ENCODE assay signal across 1 cellular context in genomic region chr14:93953263-93953662, GRCh38.
TF ChIP-seq lines count a peak whose summit lies in the region.

No MANE protein-coding gene starts in this region.

TF ChIP-seq in HepG2, 621 proteins besides CTCF, POLR2A, EP300 and RAD21 (continued from another document and continues in another):
- TF ChIP-seq ARID5B (CRISPR knock-in tag; IDR thresholded peaks at IDR 0.05), result no peak
- TF ChIP-seq PRDM10 (CRISPR knock-in tag; IDR thresholded peaks at IDR 0.05; ENCODE audit: low read depth), result no peak
- no peak for TF ChIP-seq ZNF598 (CRISPR knock-in tag; IDR thresholded peaks at IDR 0.05; ENCODE audit: borderline replicate concordance)
- no peak for TF ChIP-seq SOX6 (IDR thresholded peaks at IDR 0.05)
- TF ChIP-seq SOX6 (CRISPR knock-in tag; IDR thresholded peaks at IDR 0.05), result peak; percentile 27; the same call in 1 of the 2 replicates
- TF ChIP-seq ZNF225 (CRISPR knock-in tag; IDR thresholded peaks at IDR 0.05), result no peak
- TF ChIP-seq ZNF264 (CRISPR knock-in tag; IDR thresholded peaks at IDR 0.05), result 0 out of 2 replicates have a peak, but pooled peaks have one; percentile 26
- TF ChIP-seq ETV5 (CRISPR knock-in tag; IDR thresholded peaks at IDR 0.05; ENCODE audit: borderline replicate concordance), result no peak
- 0 out of 2 replicates have a peak, but pooled peaks have one; percentile 30 for TF ChIP-seq ZNF777 (CRISPR knock-in tag; IDR thresholded peaks at IDR 0.05)
- no peak for TF ChIP-seq ZNF644 (CRISPR knock-in tag; IDR thresholded peaks at IDR 0.05; ENCODE audit: low read depth)
- TF ChIP-seq AHR (CRISPR knock-in tag; IDR thresholded peaks at IDR 0.05), result no peak
- TF ChIP-seq TBX2 (CRISPR knock-in tag; IDR thresholded peaks at IDR 0.05; ENCODE audit: borderline replicate concordance), result 0 out of 2 replicates have a peak, but pooled peaks have one; percentile 18
- TF ChIP-seq FOXA1 (IDR thresholded peaks at IDR 0.05), result no peak
- 0 out of 2 replicates have a peak, but pooled peaks have one; percentile 50 for TF ChIP-seq FOXA1 (CRISPR knock-in tag; IDR thresholded peaks at IDR 0.05)
- TF ChIP-seq FOXA3 (CRISPR knock-in tag; IDR thresholded peaks at IDR 0.05), result 0 out of 2 replicates have a peak, but pooled peaks have one; percentile 28
- peak; percentile 51; the same call in 1 of the 2 replicates for TF ChIP-seq TFAP4 (IDR thresholded peaks at IDR 0.05; ENCODE audit: borderline replicate concordance, low read depth)
- TF ChIP-seq SAP130 (CRISPR knock-in tag; IDR thresholded peaks at IDR 0.05; ENCODE audit: low read depth), result peak; percentile 44; the same call in 1 of the 2 replicates
- TF ChIP-seq, protein P1, sequence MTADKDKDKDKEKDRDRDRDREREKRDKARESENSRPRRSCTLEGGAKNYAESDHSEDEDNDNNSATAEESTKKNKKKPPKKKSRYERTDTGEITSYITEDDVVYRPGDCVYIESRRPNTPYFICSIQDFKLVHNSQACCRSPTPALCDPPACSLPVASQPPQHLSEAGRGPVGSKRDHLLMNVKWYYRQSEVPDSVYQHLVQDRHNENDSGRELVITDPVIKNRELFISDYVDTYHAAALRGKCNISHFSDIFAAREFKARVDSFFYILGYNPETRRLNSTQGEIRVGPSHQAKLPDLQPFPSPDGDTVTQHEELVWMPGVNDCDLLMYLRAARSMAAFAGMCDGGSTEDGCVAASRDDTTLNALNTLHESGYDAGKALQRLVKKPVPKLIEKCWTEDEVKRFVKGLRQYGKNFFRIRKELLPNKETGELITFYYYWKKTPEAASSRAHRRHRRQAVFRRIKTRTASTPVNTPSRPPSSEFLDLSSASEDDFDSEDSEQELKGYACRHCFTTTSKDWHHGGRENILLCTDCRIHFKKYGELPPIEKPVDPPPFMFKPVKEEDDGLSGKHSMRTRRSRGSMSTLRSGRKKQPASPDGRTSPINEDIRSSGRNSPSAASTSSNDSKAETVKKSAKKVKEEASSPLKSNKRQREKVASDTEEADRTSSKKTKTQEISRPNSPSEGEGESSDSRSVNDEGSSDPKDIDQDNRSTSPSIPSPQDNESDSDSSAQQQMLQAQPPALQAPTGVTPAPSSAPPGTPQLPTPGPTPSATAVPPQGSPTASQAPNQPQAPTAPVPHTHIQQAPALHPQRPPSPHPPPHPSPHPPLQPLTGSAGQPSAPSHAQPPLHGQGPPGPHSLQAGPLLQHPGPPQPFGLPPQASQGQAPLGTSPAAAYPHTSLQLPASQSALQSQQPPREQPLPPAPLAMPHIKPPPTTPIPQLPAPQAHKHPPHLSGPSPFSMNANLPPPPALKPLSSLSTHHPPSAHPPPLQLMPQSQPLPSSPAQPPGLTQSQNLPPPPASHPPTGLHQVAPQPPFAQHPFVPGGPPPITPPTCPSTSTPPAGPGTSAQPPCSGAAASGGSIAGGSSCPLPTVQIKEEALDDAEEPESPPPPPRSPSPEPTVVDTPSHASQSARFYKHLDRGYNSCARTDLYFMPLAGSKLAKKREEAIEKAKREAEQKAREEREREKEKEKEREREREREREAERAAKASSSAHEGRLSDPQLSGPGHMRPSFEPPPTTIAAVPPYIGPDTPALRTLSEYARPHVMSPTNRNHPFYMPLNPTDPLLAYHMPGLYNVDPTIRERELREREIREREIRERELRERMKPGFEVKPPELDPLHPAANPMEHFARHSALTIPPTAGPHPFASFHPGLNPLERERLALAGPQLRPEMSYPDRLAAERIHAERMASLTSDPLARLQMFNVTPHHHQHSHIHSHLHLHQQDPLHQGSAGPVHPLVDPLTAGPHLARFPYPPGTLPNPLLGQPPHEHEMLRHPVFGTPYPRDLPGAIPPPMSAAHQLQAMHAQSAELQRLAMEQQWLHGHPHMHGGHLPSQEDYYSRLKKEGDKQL (CRISPR knock-in tag; IDR thresholded peaks at IDR 0.05; ENCODE audit: low read depth), result no peak
- TF ChIP-seq ZNF572 (CRISPR knock-in tag; IDR thresholded peaks at IDR 0.05), result no peak
- TF ChIP-seq SNAPC2 (CRISPR knock-in tag; IDR thresholded peaks at IDR 0.05), result no peak
- TF ChIP-seq ZNF44 (CRISPR knock-in tag; IDR thresholded peaks at IDR 0.05), result no peak
- TF ChIP-seq ZFY (CRISPR knock-in tag; IDR thresholded peaks at IDR 0.05), result peak; percentile 34; the same call in 1 of the 2 replicates
- no peak for TF ChIP-seq DDIT3 (CRISPR knock-in tag; IDR thresholded peaks at IDR 0.05)
- TF ChIP-seq, protein P2, sequence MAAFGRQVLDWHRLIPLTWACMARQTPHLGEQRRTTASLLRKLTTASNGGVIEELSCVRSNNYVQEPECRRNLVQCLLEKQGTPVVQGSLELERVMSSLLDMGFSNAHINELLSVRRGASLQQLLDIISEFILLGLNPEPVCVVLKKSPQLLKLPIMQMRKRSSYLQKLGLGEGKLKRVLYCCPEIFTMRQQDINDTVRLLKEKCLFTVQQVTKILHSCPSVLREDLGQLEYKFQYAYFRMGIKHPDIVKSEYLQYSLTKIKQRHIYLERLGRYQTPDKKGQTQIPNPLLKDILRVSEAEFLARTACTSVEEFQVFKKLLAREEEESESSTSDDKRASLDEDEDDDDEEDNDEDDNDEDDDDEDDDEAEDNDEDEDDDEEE (CRISPR knock-in tag; IDR thresholded peaks at IDR 0.05), result no peak
- TF ChIP-seq XRCC5 (optimal IDR thresholded peaks at IDR 0.05; ENCODE audit: low read length), result peak; percentile 17
- TF ChIP-seq STAG1 (CRISPR knock-in tag; IDR thresholded peaks at IDR 0.05), result peak; percentile 65
- no peak for TF ChIP-seq MED8 (CRISPR knock-in tag; IDR thresholded peaks at IDR 0.05; ENCODE audit: insufficient replicate concordance)
- no peak for TF ChIP-seq NR2F6 (IDR thresholded peaks at IDR 0.05)
- peak; percentile 25; the same call in 1 of the 2 replicates for TF ChIP-seq NR2F6 (CRISPR knock-in tag; IDR thresholded peaks at IDR 0.05)
- TF ChIP-seq, protein P3, sequence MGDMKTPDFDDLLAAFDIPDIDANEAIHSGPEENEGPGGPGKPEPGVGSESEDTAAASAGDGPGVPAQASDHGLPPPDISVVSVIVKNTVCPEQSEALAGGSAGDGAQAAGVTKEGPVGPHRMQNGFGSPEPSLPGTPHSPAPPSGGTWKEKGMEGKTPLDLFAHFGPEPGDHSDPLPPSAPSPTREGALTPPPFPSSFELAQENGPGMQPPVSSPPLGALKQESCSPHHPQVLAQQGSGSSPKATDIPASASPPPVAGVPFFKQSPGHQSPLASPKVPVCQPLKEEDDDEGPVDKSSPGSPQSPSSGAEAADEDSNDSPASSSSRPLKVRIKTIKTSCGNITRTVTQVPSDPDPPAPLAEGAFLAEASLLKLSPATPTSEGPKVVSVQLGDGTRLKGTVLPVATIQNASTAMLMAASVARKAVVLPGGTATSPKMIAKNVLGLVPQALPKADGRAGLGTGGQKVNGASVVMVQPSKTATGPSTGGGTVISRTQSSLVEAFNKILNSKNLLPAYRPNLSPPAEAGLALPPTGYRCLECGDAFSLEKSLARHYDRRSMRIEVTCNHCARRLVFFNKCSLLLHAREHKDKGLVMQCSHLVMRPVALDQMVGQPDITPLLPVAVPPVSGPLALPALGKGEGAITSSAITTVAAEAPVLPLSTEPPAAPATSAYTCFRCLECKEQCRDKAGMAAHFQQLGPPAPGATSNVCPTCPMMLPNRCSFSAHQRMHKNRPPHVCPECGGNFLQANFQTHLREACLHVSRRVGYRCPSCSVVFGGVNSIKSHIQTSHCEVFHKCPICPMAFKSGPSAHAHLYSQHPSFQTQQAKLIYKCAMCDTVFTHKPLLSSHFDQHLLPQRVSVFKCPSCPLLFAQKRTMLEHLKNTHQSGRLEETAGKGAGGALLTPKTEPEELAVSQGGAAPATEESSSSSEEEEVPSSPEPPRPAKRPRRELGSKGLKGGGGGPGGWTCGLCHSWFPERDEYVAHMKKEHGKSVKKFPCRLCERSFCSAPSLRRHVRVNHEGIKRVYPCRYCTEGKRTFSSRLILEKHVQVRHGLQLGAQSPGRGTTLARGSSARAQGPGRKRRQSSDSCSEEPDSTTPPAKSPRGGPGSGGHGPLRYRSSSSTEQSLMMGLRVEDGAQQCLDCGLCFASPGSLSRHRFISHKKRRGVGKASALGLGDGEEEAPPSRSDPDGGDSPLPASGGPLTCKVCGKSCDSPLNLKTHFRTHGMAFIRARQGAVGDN (CRISPR knock-in tag; IDR thresholded peaks at IDR 0.05), result peak; percentile 65
- no peak for TF ChIP-seq THAP9 (CRISPR knock-in tag; IDR thresholded peaks at IDR 0.05; ENCODE audit: borderline replicate concordance)
- TF ChIP-seq, protein P4, sequence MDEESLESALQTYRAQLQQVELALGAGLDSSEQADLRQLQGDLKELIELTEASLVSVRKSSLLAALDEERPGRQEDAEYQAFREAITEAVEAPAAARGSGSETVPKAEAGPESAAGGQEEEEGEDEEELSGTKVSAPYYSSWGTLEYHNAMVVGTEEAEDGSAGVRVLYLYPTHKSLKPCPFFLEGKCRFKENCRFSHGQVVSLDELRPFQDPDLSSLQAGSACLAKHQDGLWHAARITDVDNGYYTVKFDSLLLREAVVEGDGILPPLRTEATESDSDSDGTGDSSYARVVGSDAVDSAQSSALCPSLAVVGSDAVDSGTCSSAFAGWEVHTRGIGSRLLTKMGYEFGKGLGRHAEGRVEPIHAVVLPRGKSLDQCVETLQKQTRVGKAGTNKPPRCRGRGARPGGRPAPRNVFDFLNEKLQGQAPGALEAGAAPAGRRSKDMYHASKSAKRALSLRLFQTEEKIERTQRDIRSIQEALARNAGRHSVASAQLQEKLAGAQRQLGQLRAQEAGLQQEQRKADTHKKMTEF (CRISPR knock-in tag; IDR thresholded peaks at IDR 0.05), result no peak
